Comparison of ENCODE assay signal across 24 cellular contexts in the genomic region with DNA sequence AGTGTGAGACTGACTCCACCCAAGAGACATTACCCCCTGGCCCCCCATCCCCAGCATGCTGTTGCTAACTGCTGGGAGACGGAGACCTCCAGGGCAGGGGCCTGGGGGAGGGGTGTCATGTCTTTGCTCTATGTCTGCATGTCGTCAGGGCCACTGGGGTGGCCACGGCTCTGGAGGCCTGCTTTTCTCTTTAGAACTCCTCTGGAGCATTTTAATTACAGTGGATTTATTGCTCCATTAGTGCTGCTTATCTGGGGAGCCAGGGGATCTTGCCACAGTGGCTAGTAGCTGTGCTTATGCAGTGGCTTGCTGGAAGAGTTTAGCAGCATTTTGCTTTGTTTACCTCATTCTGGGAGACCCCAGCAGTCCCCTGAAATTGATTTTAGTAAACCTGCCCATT. TPM values are rescaled to one million over a fixed set of nuclear protein-coding genes. Genes with fewer than 3 reads are reported as not detected.
DNase-seq lines count a peak whose midpoint lies in the region; ATAC-seq and TF ChIP-seq lines count a peak whose summit lies in the region.
"Had no signal": no experiment of that assay in that cellular context is flagged by ENCODE, and none has a peak within 500 bp of the region (broad histone marks: within the 10 kb centered on the region; RNA-seq: fewer than 3 reads in every experiment).

No MANE protein-coding gene starts in this region.

- H3K9ac ChIP-seq in trophoblast cell (ENCODE audit: low read length), result no peak overlapping the region

- H3K27ac Mint-ChIP-seq in GM23338, result 0 out of 2 replicates have a peak overlapping the region, but pooled peaks have one; percentile 31
- H3K27ac Mint-ChIP-seq in brain, result peak overlapping the region in 3 of 5 experiments; percentile 31 to 53 (median 46)
- H3K27ac Mint-ChIP-seq: activated naive CD8-positive, alpha-beta T cell treated with anti-CD3 and anti-CD28 coated beads, Interleukin-2, amount 50 U/mL, for 24 hours; immature natural killer cell had no signal

- H4K12ac ChIP-seq in trophoblast cell (ENCODE audit: low read depth, low read length), result no peak overlapping the region

- H3K4ac ChIP-seq in trophoblast cell (ENCODE audit: low read depth, low read length), result no peak overlapping the region

- H2BK120ac ChIP-seq in trophoblast cell (ENCODE audit: insufficient read depth, low read length, poor library complexity), result no peak overlapping the region

- H3K79me1 ChIP-seq in trophoblast cell (ENCODE audit: low read length), result peaks cover 11% of the 10 kb centered on the region

- H3K4me3 Mint-ChIP-seq in GM23338 (no peak overlapping the region), brain (no peak overlapping the region)
- H3K4me3 Mint-ChIP-seq: activated naive CD8-positive, alpha-beta T cell treated with anti-CD3 and anti-CD28 coated beads, Interleukin-2, amount 50 U/mL, for 24 hours; CD4-positive, alpha-beta memory T cell; immature natural killer cell had no signal

- TF ChIP-seq CTCF in GM23338 (conservative IDR thresholded peaks at IDR 0.05; ENCODE audit: low read depth in 2 of 2) (no peak), brain (conservative IDR thresholded peaks at IDR 0.05) (no peak), OCI-LY7 (conservative IDR thresholded peaks at IDR 0.05; ENCODE audit: low read length) (no peak)

- intact Hi-C loops in OCI-LY7 (cut with micrococcal nuclease; ENCODE audit: unreplicated experiment), result no loop called here

- no TSS peak for BruUV-seq in OCI-LY7 (replicated peaks; lab: Mats Ljungman, UMichigan)

- H3K27me3 ChIP-seq in GM23338 (ENCODE audit: insufficient read depth), result no peaks in the 10 kb centered on the region
- no peaks in the 10 kb centered on the region for H3K27me3 ChIP-seq in trophoblast cell (ENCODE audit: insufficient read depth, low read length)
- H3K27me3 ChIP-seq: gastrocnemius medialis, left lung, stomach, thyroid gland had no signal

- H3K14ac ChIP-seq in trophoblast cell (ENCODE audit: low read length), result no peak overlapping the region

- ATAC-seq in GM23338, result no peak
- no peak for ATAC-seq in GM21528 (IDR thresholded peaks at IDR 0.05; ENCODE audit: low FRiP score, unreplicated experiment)
- ATAC-seq: activated naive CD8-positive, alpha-beta T cell treated with anti-CD3 and anti-CD28 coated beads, Interleukin-2, amount 50 U/mL, for 24 hours; gastrocnemius medialis; left lung; psoas muscle had no signal

- H2AFZ ChIP-seq in GM23338, result no peak overlapping the region
- no peak overlapping the region for H2AFZ ChIP-seq in trophoblast cell (ENCODE audit: insufficient read depth, low read length, poor library complexity)
- no peak overlapping the region for H2AFZ ChIP-seq in OCI-LY7 (ENCODE audit: low read length)

- no peaks in the 10 kb centered on the region for H4K20me1 ChIP-seq in GM23338 (replicated peaks; ENCODE audit: insufficient read depth)
- no peaks in the 10 kb centered on the region for H4K20me1 ChIP-seq in OCI-LY7 (ENCODE audit: insufficient read depth, low read length)

- H3K79me2 ChIP-seq in GM23338 (replicated peaks; ENCODE audit: insufficient read depth) (no peaks in the 10 kb centered on the region), trophoblast cell (ENCODE audit: control insufficient read depth, insufficient read depth, low read length, poor library complexity) (no peaks in the 10 kb centered on the region), OCI-LY7 (ENCODE audit: insufficient read depth, low read depth, low read length) (no peaks in the 10 kb centered on the region)

- no peak overlapping the region for H3K4me3 ChIP-seq in GM23338
- no peak overlapping the region for H3K4me3 ChIP-seq in trophoblast cell (ENCODE audit: low read depth, low read length)
- H3K4me3 ChIP-seq in OCI-LY7 (ENCODE audit: low read depth, low read length, poor library complexity, severe bottlenecking), result no peak overlapping the region
- H3K4me3 ChIP-seq: gastrocnemius medialis, left lung, psoas muscle, stomach, thyroid gland had no signal

- CTCF ChIA-PET in OCI-LY7 (lab: Charles Lee; ENCODE audit: unreplicated experiment), result no interaction called here

- H3K4me1 Mint-ChIP-seq in GM23338 (peaks cover 13% of the 10 kb centered on the region), brain (peaks cover 72% of the 10 kb centered on the region)
- H3K4me1 Mint-ChIP-seq: immature natural killer cell had no signal

- H4K91ac ChIP-seq in trophoblast cell (ENCODE audit: low read depth, low read length), result no peak overlapping the region

- H2BK5ac ChIP-seq in trophoblast cell (ENCODE audit: low read depth, low read length, poor library complexity), result peak overlapping the region; percentile 34

- POLR2A ChIA-PET in OCI-LY7 (lab: Charles Lee), result no interaction called here

- H2AK5ac ChIP-seq in trophoblast cell (ENCODE audit: low read length), result no peak overlapping the region

- H3F3A ChIP-seq in GM23338 (replicated peaks; ENCODE audit: low read depth), result 0 out of 2 replicates have a peak, but pooled peaks cover 5% of the 10 kb centered on the region

- DNase-seq in NCI-H82 (lab: John Stamatoyannopoulos, UW), result peak; percentile 9
- no peak for DNase-seq in NCI-H82 treated with DMSO at 0.1 percent for 48 hours (lab: John Stamatoyannopoulos, UW; ENCODE audit: unreplicated experiment)
- DNase-seq in GM23338 (ENCODE audit: low spot score), result no peak
- no peak for DNase-seq in trophoblast cell
- DNase-seq in stimulated activated CD4-positive, alpha-beta T cell treated with anti-CD3 and anti-CD28 coated beads, Interleukin-2, amount 100 ng/mL, for 48 hours, result no peak
- DNase-seq in OCI-LY7 (ENCODE audit: low spot score), result no peak
- DNase-seq: activated CD4-positive, alpha-beta T cell treated with anti-CD3 and anti-CD28 coated beads for 48 hours; activated naive CD8-positive, alpha-beta T cell treated with anti-CD3 and anti-CD28 coated beads, Interleukin-2, amount 50 U/mL, for 24 hours; CD4-positive, alpha-beta memory T cell; dermis blood vessel endothelial cell; gastrocnemius medialis; hypothalamus; immature natural killer cell; IMR-90; left lung; NCI-H1694; NCI-H226; occipital lobe; psoas muscle; stomach; thyroid gland had no signal

- no peak overlapping the region for H3K4me2 ChIP-seq in GM23338
- no peak overlapping the region for H3K4me2 ChIP-seq in trophoblast cell (ENCODE audit: low read length)
- H3K4me2 ChIP-seq in OCI-LY7 (ENCODE audit: low read length), result no peak overlapping the region

- WGBS in trophoblast cell (ENCODE audit: extremely low coverage, insufficient coverage, insufficient read length), result no CpG with 5 or more reads among the region's 3 CpGs

- H3K23ac ChIP-seq in trophoblast cell (ENCODE audit: low read length), result no peak overlapping the region

- H3K4me1 ChIP-seq in GM23338 (ENCODE audit: insufficient read depth) (no peaks in the 10 kb centered on the region), trophoblast cell (ENCODE audit: control insufficient read depth in 1 of 2, insufficient read depth in 2 of 2, low read length in 2 of 2) (peaks cover 21 to 26% of the 10 kb centered on the region in 2 experiments), OCI-LY7 (ENCODE audit: insufficient read depth, low read length, poor library complexity, severe bottlenecking) (peaks cover 6% of the 10 kb centered on the region)
- H3K4me1 ChIP-seq: psoas muscle had no signal

- no peak overlapping the region for H2BK12ac ChIP-seq in trophoblast cell (ENCODE audit: low read length)

- H3K18ac ChIP-seq in trophoblast cell (ENCODE audit: low read length), result no peak overlapping the region

- H3K27ac ChIP-seq in GM23338 (ENCODE audit: low read depth) (no peak overlapping the region), trophoblast cell (ENCODE audit: low read depth, low read length) (peak overlapping the region; percentile 36), OCI-LY7 (ENCODE audit: low read depth, low read length, poor library complexity, severe bottlenecking) (no peak overlapping the region)
- H3K27ac ChIP-seq: gastrocnemius medialis, left lung, psoas muscle, stomach, thyroid gland had no signal

- H4K8ac ChIP-seq in trophoblast cell (ENCODE audit: low read depth, low read length), result no peak overlapping the region

- H3K9me3 ChIP-seq in trophoblast cell (ENCODE audit: insufficient read depth, low read depth, low read length) (no peaks in the 10 kb centered on the region), OCI-LY7 (ENCODE audit: low read length) (no peaks in the 10 kb centered on the region)
- H3K9me3 ChIP-seq: gastrocnemius medialis, left lung, psoas muscle, stomach, thyroid gland had no signal

- no peaks in the 10 kb centered on the region for H3K36me3 ChIP-seq in GM23338 (ENCODE audit: insufficient read depth)
- H3K36me3 ChIP-seq in trophoblast cell (ENCODE audit: control insufficient read depth in 1 of 2, insufficient read depth in 2 of 2, low read length in 2 of 2), result peaks cover 11 to 12% of the 10 kb centered on the region in 2 experiments
- H3K36me3 ChIP-seq in OCI-LY7 (ENCODE audit: insufficient read depth, low read length), result peaks cover 78% of the 10 kb centered on the region

- H3K9me3 Mint-ChIP-seq in GM23338 (no peaks in the 10 kb centered on the region), brain (no peaks in the 10 kb centered on the region)
- H3K9me3 Mint-ChIP-seq: activated naive CD8-positive, alpha-beta T cell treated with anti-CD3 and anti-CD28 coated beads, Interleukin-2, amount 50 U/mL, for 24 hours; activated T-helper 2 cell treated with anti-CD3 and anti-CD28 coated beads, Interferon-gamma antibody, Interleukin-2, Interleukin-4, amounts not matched to agents 10 μg/mL and 5 μg/mL and 100 μg/mL, durations not matched to agents 14 hours and 24 hours and 36 hours; CD4-positive, alpha-beta memory T cell; immature natural killer cell had no signal

- peaks cover under 1% of the 10 kb centered on the region for H3K27me3 Mint-ChIP-seq in GM23338 (ENCODE audit: insufficient read depth, low read depth, poor library complexity)
- no peaks in the 10 kb centered on the region for H3K27me3 Mint-ChIP-seq in brain
- H3K27me3 Mint-ChIP-seq: activated naive CD8-positive, alpha-beta T cell treated with anti-CD3 and anti-CD28 coated beads, Interleukin-2, amount 50 U/mL, for 24 hours; CD4-positive, alpha-beta memory T cell had no signal

- H3K36me3 Mint-ChIP-seq in GM23338 (ENCODE audit: low read depth) (no peaks in the 10 kb centered on the region), brain (peaks cover 47% of the 10 kb centered on the region)

- H3K9me2 ChIP-seq in GM23338 (ENCODE audit: insufficient read depth) (no peaks in the 10 kb centered on the region), OCI-LY7 (ENCODE audit: insufficient read depth, low read length) (no peaks in the 10 kb centered on the region)

RNA-seq across cellular contexts. Expression of gene CLEC16A, which starts 32.3 kb away (rescaled TPM):
- total RNA-seq in GM23338 (2014; rRNA removed; shearing (Covaris generic)), result 17.3 and 24.1 TPM in 2 replicates
- polyA plus RNA-seq in GM23338 (2016; fragmentation: Nextera tagmentation; extraction: Ambion mirVana), result 8.4 and 9.9 TPM in 2 replicates
- polyA plus RNA-seq in brain (ENCODE audit: insufficient read depth, low read depth, low replicate concordance), result 22.2 TPM
- polyA plus RNA-seq in trophoblast cell (2013), result 12.0 and 12.1 TPM in 2 replicates
- 26.2 and 31.1 TPM in 2 replicates for total RNA-seq in OCI-LY7 (2014; rRNA removed; shearing (Covaris generic))
- 50.9 and 52.0 TPM in 2 replicates for total RNA-seq in OCI-LY7 (2022)

RNA-seq across cellular contexts. Expression of gene DEXI, which starts 34.4 kb away (rescaled TPM):
- total RNA-seq in GM23338 (2014; rRNA removed; shearing (Covaris generic)), result 56.5 and 58.2 TPM in 2 replicates
- polyA plus RNA-seq in GM23338 (2016; fragmentation: Nextera tagmentation; extraction: Ambion mirVana), result 25.7 and 26.5 TPM in 2 replicates
- 71.5 TPM for polyA plus RNA-seq in brain (ENCODE audit: insufficient read depth, low read depth, low replicate concordance)
- 20.5 and 21.3 TPM in 2 replicates for polyA plus RNA-seq in trophoblast cell (2013)
- total RNA-seq in OCI-LY7 (2014; rRNA removed; shearing (Covaris generic)), result 12.7 and 17.6 TPM in 2 replicates
- 13.5 and 15.1 TPM in 2 replicates for total RNA-seq in OCI-LY7 (2022)
